1 cellular context compared by ENCODE assay signal in the genomic region with DNA sequence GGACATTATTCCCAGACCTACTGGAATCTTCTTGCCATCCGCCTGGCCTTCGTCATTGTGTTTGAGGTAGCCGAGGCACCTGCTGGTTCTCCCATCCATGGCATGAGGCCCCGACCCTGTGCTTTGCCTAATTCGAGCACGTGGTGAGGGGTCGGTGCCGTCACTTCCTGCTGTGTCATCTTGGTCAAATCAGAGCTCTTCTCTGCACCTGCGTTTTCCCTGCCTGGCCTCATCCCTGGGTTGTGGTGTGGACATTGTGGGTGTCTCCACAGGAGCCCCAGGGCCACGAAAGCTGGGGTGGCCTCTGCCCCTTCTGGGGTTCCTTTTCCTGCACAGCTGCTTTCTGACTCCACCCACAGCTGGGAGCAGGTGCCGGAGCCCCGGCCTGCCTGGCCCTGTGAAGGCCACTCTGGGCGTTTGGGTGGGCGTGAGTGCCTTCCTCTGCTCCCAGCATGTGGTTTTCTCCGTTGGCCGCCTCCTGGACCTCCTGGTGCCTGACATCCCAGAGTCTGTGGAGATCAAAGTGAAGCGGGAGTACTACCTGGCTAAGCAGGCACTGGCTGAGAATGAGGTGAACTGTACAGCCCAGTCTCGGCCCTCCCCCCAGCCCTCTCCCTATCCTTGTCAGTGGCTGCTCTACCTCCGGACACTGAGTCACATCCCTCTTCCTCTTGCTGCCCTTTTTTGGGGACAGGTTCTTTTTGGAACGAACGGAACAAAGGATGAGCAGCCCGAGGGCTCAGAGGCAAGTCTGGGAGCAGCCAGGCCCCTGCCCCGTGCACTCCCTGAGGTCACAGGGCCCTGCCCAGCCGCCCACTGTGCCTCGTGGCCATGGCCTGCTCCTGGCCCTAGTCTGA.
TF ChIP-seq lines count a peak whose summit lies in the region.

No MANE protein-coding gene starts in this region.

TF ChIP-seq in HepG2, 621 proteins besides CTCF, POLR2A, EP300 and RAD21 (continued from another document and continues in another):
- TF ChIP-seq, protein P1, sequence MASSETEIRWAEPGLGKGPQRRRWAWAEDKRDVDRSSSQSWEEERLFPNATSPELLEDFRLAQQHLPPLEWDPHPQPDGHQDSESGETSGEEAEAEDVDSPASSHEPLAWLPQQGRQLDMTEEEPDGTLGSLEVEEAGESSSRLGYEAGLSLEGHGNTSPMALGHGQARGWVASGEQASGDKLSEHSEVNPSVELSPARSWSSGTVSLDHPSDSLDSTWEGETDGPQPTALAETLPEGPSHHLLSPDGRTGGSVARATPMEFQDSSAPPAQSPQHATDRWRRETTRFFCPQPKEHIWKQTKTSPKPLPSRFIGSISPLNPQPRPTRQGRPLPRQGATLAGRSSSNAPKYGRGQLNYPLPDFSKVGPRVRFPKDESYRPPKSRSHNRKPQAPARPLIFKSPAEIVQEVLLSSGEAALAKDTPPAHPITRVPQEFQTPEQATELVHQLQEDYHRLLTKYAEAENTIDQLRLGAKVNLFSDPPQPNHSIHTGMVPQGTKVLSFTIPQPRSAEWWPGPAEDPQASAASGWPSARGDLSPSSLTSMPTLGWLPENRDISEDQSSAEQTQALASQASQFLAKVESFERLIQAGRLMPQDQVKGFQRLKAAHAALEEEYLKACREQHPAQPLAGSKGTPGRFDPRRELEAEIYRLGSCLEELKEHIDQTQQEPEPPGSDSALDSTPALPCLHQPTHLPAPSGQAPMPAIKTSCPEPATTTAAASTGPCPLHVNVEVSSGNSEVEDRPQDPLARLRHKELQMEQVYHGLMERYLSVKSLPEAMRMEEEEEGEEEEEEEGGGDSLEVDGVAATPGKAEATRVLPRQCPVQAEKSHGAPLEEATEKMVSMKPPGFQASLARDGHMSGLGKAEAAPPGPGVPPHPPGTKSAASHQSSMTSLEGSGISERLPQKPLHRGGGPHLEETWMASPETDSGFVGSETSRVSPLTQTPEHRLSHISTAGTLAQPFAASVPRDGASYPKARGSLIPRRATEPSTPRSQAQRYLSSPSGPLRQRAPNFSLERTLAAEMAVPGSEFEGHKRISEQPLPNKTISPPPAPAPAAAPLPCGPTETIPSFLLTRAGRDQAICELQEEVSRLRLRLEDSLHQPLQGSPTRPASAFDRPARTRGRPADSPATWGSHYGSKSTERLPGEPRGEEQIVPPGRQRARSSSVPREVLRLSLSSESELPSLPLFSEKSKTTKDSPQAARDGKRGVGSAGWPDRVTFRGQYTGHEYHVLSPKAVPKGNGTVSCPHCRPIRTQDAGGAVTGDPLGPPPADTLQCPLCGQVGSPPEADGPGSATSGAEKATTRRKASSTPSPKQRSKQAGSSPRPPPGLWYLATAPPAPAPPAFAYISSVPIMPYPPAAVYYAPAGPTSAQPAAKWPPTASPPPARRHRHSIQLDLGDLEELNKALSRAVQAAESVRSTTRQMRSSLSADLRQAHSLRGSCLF (CRISPR knock-in tag; IDR thresholded peaks at IDR 0.05; ENCODE audit: borderline replicate concordance): no peak
- TF ChIP-seq ZNF629 (CRISPR knock-in tag; conservative IDR thresholded peaks at IDR 0.05) (no peak), MAZ (IDR thresholded peaks at IDR 0.05; ENCODE audit: borderline replicate concordance, low read depth, low read length) (0 out of 2 replicates have a peak, but pooled peaks have one; percentile 6), MAZ (CRISPR knock-in tag; IDR thresholded peaks at IDR 0.05; ENCODE audit: low read depth) (no peak), HNRNPK (IDR thresholded peaks at IDR 0.05; ENCODE audit: low read depth, low read length, poor library complexity, severe bottlenecking) (no peak), RFXANK (CRISPR knock-in tag; IDR thresholded peaks at IDR 0.05) (no peak), SMARCC2 (IDR thresholded peaks at IDR 0.05) (no peak), CC2D1A (CRISPR knock-in tag; IDR thresholded peaks at IDR 0.05) (no peak), ZFP36L1 (CRISPR knock-in tag; IDR thresholded peaks at IDR 0.05) (no peak), ZKSCAN1 (IDR thresholded peaks at IDR 0.05; ENCODE audit: low read length) (no peak), GFI1 (CRISPR knock-in tag; IDR thresholded peaks at IDR 0.05; ENCODE audit: borderline replicate concordance) (no peak), MLX (CRISPR knock-in tag; IDR thresholded peaks at IDR 0.05) (no peak), RFX1 (IDR thresholded peaks at IDR 0.05) (no peak), FOXA1 (IDR thresholded peaks at IDR 0.05) (no peak), FOXA1 (CRISPR knock-in tag; IDR thresholded peaks at IDR 0.05) (no peak), AGO1 (IDR thresholded peaks at IDR 0.05; ENCODE audit: low read depth, low read length, poor library complexity, severe bottlenecking) (no peak), RBM22 (optimal IDR thresholded peaks at IDR 0.05; ENCODE audit: low read length) (no peak), ZBTB8A (CRISPR knock-in tag; IDR thresholded peaks at IDR 0.05; ENCODE audit: borderline replicate concordance, low read depth) (no peak), RBAK (CRISPR knock-in tag; IDR thresholded peaks at IDR 0.05) (0 out of 2 replicates have a peak, but pooled peaks have one; percentile 2), MLLT10 (CRISPR knock-in tag; IDR thresholded peaks at IDR 0.05) (no peak), CSRNP1 (CRISPR knock-in tag; IDR thresholded peaks at IDR 0.05) (no peak), CREM (IDR thresholded peaks at IDR 0.05) (no peak), CREM (CRISPR knock-in tag; IDR thresholded peaks at IDR 0.05) (no peak), KDM3A (CRISPR knock-in tag; IDR thresholded peaks at IDR 0.05; ENCODE audit: low read depth) (no peak), ZNF253 (CRISPR knock-in tag; IDR thresholded peaks at IDR 0.05; ENCODE audit: borderline replicate concordance) (no peak), NFATC3 (CRISPR knock-in tag; IDR thresholded peaks at IDR 0.05) (no peak), SIX1 (CRISPR knock-in tag; IDR thresholded peaks at IDR 0.05; ENCODE audit: borderline replicate concordance) (no peak), ZNF737 (CRISPR knock-in tag; IDR thresholded peaks at IDR 0.05; ENCODE audit: borderline replicate concordance) (0 out of 2 replicates have a peak, but pooled peaks have one; percentile 56), YEATS4 (CRISPR knock-in tag; IDR thresholded peaks at IDR 0.05; ENCODE audit: borderline replicate concordance) (no peak), FOXP4 (CRISPR knock-in tag; IDR thresholded peaks at IDR 0.05) (no peak), RARA (CRISPR knock-in tag; IDR thresholded peaks at IDR 0.05) (no peak; the same call in 1 of the 2 replicates), PAF1 (CRISPR knock-in tag; IDR thresholded peaks at IDR 0.05) (no peak), FOSL1 (CRISPR knock-in tag; IDR thresholded peaks at IDR 0.05; ENCODE audit: borderline replicate concordance) (no peak; the same call in 1 of the 2 replicates), NFKB2 (CRISPR knock-in tag; IDR thresholded peaks at IDR 0.05; ENCODE audit: borderline replicate concordance) (no peak), ZNF441 (CRISPR knock-in tag; IDR thresholded peaks at IDR 0.05; ENCODE audit: borderline replicate concordance) (no peak), ATAD3A (CRISPR knock-in tag; IDR thresholded peaks at IDR 0.05) (no peak), ETV5 (CRISPR knock-in tag; IDR thresholded peaks at IDR 0.05; ENCODE audit: borderline replicate concordance) (no peak), ZNF891 (CRISPR knock-in tag; IDR thresholded peaks at IDR 0.05) (no peak), AHR (CRISPR knock-in tag; IDR thresholded peaks at IDR 0.05) (no peak), ZNF605 (CRISPR knock-in tag; IDR thresholded peaks at IDR 0.05) (no peak), ZFX (CRISPR knock-in tag; IDR thresholded peaks at IDR 0.05; ENCODE audit: low read depth) (no peak), ZSCAN31 (CRISPR knock-in tag; IDR thresholded peaks at IDR 0.05; ENCODE audit: low read depth) (no peak), MTF2 (CRISPR knock-in tag; IDR thresholded peaks at IDR 0.05; ENCODE audit: borderline replicate concordance) (no peak), KLF15 (CRISPR knock-in tag; IDR thresholded peaks at IDR 0.05; ENCODE audit: borderline replicate concordance) (0 out of 2 replicates have a peak, but pooled peaks have one; percentile 12), ZNF350 (CRISPR knock-in tag; IDR thresholded peaks at IDR 0.05; ENCODE audit: borderline replicate concordance, low read depth) (no peak), GZF1 (CRISPR knock-in tag; IDR thresholded peaks at IDR 0.05) (no peak)
- TF ChIP-seq, protein P2, sequence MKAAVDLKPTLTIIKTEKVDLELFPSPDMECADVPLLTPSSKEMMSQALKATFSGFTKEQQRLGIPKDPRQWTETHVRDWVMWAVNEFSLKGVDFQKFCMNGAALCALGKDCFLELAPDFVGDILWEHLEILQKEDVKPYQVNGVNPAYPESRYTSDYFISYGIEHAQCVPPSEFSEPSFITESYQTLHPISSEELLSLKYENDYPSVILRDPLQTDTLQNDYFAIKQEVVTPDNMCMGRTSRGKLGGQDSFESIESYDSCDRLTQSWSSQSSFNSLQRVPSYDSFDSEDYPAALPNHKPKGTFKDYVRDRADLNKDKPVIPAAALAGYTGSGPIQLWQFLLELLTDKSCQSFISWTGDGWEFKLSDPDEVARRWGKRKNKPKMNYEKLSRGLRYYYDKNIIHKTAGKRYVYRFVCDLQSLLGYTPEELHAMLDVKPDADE (CRISPR knock-in tag; IDR thresholded peaks at IDR 0.05): no peak
- TF ChIP-seq, protein P3, sequence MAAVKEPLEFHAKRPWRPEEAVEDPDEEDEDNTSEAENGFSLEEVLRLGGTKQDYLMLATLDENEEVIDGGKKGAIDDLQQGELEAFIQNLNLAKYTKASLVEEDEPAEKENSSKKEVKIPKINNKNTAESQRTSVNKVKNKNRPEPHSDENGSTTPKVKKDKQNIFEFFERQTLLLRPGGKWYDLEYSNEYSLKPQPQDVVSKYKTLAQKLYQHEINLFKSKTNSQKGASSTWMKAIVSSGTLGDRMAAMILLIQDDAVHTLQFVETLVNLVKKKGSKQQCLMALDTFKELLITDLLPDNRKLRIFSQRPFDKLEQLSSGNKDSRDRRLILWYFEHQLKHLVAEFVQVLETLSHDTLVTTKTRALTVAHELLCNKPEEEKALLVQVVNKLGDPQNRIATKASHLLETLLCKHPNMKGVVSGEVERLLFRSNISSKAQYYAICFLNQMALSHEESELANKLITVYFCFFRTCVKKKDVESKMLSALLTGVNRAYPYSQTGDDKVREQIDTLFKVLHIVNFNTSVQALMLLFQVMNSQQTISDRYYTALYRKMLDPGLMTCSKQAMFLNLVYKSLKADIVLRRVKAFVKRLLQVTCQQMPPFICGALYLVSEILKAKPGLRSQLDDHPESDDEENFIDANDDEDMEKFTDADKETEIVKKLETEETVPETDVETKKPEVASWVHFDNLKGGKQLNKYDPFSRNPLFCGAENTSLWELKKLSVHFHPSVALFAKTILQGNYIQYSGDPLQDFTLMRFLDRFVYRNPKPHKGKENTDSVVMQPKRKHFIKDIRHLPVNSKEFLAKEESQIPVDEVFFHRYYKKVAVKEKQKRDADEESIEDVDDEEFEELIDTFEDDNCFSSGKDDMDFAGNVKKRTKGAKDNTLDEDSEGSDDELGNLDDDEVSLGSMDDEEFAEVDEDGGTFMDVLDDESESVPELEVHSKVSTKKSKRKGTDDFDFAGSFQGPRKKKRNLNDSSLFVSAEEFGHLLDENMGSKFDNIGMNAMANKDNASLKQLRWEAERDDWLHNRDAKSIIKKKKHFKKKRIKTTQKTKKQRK (IDR thresholded peaks at IDR 0.05; ENCODE audit: low read length): no peak
- TF ChIP-seq, protein P4, sequence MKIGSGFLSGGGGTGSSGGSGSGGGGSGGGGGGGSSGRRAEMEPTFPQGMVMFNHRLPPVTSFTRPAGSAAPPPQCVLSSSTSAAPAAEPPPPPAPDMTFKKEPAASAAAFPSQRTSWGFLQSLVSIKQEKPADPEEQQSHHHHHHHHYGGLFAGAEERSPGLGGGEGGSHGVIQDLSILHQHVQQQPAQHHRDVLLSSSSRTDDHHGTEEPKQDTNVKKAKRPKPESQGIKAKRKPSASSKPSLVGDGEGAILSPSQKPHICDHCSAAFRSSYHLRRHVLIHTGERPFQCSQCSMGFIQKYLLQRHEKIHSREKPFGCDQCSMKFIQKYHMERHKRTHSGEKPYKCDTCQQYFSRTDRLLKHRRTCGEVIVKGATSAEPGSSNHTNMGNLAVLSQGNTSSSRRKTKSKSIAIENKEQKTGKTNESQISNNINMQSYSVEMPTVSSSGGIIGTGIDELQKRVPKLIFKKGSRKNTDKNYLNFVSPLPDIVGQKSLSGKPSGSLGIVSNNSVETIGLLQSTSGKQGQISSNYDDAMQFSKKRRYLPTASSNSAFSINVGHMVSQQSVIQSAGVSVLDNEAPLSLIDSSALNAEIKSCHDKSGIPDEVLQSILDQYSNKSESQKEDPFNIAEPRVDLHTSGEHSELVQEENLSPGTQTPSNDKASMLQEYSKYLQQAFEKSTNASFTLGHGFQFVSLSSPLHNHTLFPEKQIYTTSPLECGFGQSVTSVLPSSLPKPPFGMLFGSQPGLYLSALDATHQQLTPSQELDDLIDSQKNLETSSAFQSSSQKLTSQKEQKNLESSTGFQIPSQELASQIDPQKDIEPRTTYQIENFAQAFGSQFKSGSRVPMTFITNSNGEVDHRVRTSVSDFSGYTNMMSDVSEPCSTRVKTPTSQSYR (CRISPR knock-in tag; IDR thresholded peaks at IDR 0.05; ENCODE audit: borderline replicate concordance): 0 out of 2 replicates have a peak, but pooled peaks have one; percentile 38
